ENCODE assay signal across 1 cellular context in genomic region chr10:86265236-86265876, GRCh38.
TF ChIP-seq lines count a peak whose summit lies in the region.

No MANE protein-coding gene starts in this region.

TF ChIP-seq in WTC11, 78 proteins besides CTCF, POLR2A, EP300 and RAD21:
- TF ChIP-seq PRDM15 (CRISPR knock-in tag; IDR thresholded peaks at IDR 0.05) (peak; percentile 78), ETV6 (CRISPR knock-in tag; IDR thresholded peaks at IDR 0.05) (no peak)
